1 cellular context compared by ENCODE assay signal in the genomic region with DNA sequence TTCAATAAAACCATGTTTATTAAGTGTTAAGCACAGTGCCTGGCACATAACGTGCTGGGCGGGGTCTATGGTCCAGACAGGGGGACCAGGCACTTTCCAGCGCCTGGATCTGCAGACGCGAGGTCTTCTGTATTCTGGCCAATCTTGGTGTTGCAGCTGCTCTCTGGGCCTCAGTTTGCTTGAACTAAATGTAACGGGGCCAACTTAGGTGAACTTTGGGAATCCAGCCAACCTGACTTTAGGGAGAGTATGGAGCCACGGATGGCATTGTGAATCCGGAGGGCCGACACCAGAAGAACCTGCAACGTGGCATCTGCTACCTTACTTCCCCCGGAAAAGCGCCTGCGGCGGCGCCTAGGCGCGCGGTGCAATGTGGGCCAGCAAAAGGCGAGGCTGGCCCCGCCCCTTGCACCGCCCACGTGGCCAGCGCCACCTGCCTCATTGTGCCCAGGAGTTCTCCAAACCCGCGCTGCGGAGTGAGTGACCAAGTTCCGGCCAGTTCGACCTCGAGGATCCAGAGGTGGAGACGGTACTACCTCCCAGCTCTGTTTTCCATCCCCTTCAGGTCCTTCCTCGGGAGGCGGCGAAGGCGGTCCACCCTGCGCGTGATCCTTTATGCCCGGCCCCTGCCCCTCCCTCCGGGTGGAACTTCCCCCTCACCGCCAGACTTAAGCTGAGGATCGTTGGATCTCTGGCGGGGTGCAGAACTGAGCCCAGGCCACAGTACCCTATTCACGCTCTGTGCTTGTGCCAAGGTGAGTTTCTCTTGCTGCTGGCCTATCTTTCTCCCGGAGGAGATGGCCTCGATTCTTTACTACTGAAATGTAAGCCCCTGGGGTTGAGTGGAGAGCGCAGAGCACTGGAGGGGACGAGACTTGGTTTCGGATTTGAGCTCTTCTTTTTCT.
TF ChIP-seq lines count a peak whose summit lies in the region.

A gene (plus strand): TSS at position 426 of the 905 bp plus-strand sequence. CDS start 10,969 bp downstream, outside the sequence.

TF ChIP-seq in K562, 482 proteins besides CTCF, POLR2A, EP300 and RAD21 (continued from another document and continues in another):
- TF ChIP-seq, protein P1, sequence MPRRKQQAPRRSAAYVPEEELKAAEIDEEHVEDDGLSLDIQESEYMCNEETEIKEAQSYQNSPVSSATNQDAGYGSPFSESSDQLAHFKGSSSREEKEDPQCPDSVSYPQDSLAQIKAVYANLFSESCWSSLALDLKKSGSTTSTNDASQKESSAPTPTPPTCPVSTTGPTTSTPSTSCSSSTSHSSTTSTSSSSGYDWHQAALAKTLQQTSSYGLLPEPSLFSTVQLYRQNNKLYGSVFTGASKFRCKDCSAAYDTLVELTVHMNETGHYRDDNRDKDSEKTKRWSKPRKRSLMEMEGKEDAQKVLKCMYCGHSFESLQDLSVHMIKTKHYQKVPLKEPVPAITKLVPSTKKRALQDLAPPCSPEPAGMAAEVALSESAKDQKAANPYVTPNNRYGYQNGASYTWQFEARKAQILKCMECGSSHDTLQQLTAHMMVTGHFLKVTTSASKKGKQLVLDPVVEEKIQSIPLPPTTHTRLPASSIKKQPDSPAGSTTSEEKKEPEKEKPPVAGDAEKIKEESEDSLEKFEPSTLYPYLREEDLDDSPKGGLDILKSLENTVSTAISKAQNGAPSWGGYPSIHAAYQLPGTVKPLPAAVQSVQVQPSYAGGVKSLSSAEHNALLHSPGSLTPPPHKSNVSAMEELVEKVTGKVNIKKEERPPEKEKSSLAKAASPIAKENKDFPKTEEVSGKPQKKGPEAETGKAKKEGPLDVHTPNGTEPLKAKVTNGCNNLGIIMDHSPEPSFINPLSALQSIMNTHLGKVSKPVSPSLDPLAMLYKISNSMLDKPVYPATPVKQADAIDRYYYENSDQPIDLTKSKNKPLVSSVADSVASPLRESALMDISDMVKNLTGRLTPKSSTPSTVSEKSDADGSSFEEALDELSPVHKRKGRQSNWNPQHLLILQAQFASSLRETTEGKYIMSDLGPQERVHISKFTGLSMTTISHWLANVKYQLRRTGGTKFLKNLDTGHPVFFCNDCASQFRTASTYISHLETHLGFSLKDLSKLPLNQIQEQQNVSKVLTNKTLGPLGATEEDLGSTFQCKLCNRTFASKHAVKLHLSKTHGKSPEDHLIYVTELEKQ (CRISPR knock-in tag; IDR thresholded peaks at IDR 0.05) = no peak
- TF ChIP-seq HNRNPUL1 (IDR thresholded peaks at IDR 0.05; ENCODE audit: low read length) (no peak), CBFA2T3 (IDR thresholded peaks at IDR 0.05) (no peak; the same call in 1 of the 2 replicates), NFATC3 (IDR thresholded peaks at IDR 0.05) (0 out of 2 replicates have a peak, but pooled peaks have one; percentile 12), YBX1 (IDR thresholded peaks at IDR 0.05) (no peak), MCM7 (IDR thresholded peaks at IDR 0.05) (no peak), POLR2B (IDR thresholded peaks at IDR 0.05; ENCODE audit: low read depth, partially characterized antibody) (peak; percentile 95), BCOR (IDR thresholded peaks at IDR 0.05) (0 out of 2 replicates have a peak, but pooled peaks have one; percentile 25), ZNF444 (CRISPR knock-in tag; IDR thresholded peaks at IDR 0.05) (no peak), BDP1 (IDR thresholded peaks at IDR 0.05; ENCODE audit: insufficient read depth, insufficient read length) (no peak), TCF7 (IDR thresholded peaks at IDR 0.05; ENCODE audit: borderline replicate concordance) (no peak; the same call in 1 of the 2 replicates), POLR2G (IDR thresholded peaks at IDR 0.05; ENCODE audit: low read depth, low read length) (peak; percentile 97), ZNF197 (CRISPR knock-in tag; IDR thresholded peaks at IDR 0.05; ENCODE audit: low read depth) (peak; percentile 36; the same call in 1 of the 2 replicates), ZNF12 (CRISPR knock-in tag; IDR thresholded peaks at IDR 0.05) (peak; percentile 65; the same call in 1 of the 2 replicates), MCM3 (IDR thresholded peaks at IDR 0.05) (no peak), SRSF9 (IDR thresholded peaks at IDR 0.05; ENCODE audit: borderline replicate concordance, low read depth, low read length) (no peak), ZNF24 (IDR thresholded peaks at IDR 0.05) (no peak), ZNF584 (CRISPR knock-in tag; IDR thresholded peaks at IDR 0.05; ENCODE audit: low read depth) (no peak), TBP (optimal IDR thresholded peaks at IDR 0.05; ENCODE audit: low read depth, low read length) (peak; percentile 92), RBM34 (IDR thresholded peaks at IDR 0.05; ENCODE audit: borderline replicate concordance, insufficient read depth, low read length) (no peak), RBM14 (IDR thresholded peaks at IDR 0.05; ENCODE audit: borderline replicate concordance, insufficient read depth, low read depth, low read length) (no peak), PCBP2 (IDR thresholded peaks at IDR 0.05; ENCODE audit: low read depth, low read length, poor library complexity, severe bottlenecking) (no peak), SRSF1 (IDR thresholded peaks at IDR 0.05; ENCODE audit: low read depth, low read length) (no peak)
- TF ChIP-seq, protein P2, sequence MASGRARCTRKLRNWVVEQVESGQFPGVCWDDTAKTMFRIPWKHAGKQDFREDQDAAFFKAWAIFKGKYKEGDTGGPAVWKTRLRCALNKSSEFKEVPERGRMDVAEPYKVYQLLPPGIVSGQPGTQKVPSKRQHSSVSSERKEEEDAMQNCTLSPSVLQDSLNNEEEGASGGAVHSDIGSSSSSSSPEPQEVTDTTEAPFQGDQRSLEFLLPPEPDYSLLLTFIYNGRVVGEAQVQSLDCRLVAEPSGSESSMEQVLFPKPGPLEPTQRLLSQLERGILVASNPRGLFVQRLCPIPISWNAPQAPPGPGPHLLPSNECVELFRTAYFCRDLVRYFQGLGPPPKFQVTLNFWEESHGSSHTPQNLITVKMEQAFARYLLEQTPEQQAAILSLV (tag; IDR thresholded peaks at IDR 0.05) = peak; percentile 49; the same call in 1 of the 2 replicates
- TF ChIP-seq, protein P3, sequence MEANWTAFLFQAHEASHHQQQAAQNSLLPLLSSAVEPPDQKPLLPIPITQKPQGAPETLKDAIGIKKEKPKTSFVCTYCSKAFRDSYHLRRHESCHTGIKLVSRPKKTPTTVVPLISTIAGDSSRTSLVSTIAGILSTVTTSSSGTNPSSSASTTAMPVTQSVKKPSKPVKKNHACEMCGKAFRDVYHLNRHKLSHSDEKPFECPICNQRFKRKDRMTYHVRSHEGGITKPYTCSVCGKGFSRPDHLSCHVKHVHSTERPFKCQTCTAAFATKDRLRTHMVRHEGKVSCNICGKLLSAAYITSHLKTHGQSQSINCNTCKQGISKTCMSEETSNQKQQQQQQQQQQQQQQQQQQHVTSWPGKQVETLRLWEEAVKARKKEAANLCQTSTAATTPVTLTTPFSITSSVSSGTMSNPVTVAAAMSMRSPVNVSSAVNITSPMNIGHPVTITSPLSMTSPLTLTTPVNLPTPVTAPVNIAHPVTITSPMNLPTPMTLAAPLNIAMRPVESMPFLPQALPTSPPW (CRISPR knock-in tag; IDR thresholded peaks at IDR 0.05) = peak; percentile 85
- TF ChIP-seq, protein P4, sequence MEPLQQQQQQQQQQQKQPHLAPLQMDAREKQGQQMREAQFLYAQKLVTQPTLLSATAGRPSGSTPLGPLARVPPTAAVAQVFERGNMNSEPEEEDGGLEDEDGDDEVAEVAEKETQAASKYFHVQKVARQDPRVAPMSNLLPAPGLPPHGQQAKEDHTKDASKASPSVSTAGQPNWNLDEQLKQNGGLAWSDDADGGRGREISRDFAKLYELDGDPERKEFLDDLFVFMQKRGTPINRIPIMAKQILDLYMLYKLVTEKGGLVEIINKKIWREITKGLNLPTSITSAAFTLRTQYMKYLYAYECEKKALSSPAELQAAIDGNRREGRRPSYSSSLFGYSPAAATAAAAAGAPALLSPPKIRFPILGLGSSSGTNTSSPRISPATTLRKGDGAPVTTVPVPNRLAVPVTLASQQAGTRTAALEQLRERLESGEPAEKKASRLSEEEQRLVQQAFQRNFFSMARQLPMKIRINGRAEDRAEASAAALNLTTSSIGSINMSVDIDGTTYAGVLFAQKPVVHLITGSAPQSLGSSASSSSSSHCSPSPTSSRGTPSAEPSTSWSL (CRISPR knock-in tag; IDR thresholded peaks at IDR 0.05; ENCODE audit: borderline replicate concordance) = no peak
- TF ChIP-seq, protein P5, sequence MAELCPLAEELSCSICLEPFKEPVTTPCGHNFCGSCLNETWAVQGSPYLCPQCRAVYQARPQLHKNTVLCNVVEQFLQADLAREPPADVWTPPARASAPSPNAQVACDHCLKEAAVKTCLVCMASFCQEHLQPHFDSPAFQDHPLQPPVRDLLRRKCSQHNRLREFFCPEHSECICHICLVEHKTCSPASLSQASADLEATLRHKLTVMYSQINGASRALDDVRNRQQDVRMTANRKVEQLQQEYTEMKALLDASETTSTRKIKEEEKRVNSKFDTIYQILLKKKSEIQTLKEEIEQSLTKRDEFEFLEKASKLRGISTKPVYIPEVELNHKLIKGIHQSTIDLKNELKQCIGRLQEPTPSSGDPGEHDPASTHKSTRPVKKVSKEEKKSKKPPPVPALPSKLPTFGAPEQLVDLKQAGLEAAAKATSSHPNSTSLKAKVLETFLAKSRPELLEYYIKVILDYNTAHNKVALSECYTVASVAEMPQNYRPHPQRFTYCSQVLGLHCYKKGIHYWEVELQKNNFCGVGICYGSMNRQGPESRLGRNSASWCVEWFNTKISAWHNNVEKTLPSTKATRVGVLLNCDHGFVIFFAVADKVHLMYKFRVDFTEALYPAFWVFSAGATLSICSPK (IDR thresholded peaks at IDR 0.05; ENCODE audit: borderline replicate concordance) = no peak
- TF ChIP-seq, protein P6, sequence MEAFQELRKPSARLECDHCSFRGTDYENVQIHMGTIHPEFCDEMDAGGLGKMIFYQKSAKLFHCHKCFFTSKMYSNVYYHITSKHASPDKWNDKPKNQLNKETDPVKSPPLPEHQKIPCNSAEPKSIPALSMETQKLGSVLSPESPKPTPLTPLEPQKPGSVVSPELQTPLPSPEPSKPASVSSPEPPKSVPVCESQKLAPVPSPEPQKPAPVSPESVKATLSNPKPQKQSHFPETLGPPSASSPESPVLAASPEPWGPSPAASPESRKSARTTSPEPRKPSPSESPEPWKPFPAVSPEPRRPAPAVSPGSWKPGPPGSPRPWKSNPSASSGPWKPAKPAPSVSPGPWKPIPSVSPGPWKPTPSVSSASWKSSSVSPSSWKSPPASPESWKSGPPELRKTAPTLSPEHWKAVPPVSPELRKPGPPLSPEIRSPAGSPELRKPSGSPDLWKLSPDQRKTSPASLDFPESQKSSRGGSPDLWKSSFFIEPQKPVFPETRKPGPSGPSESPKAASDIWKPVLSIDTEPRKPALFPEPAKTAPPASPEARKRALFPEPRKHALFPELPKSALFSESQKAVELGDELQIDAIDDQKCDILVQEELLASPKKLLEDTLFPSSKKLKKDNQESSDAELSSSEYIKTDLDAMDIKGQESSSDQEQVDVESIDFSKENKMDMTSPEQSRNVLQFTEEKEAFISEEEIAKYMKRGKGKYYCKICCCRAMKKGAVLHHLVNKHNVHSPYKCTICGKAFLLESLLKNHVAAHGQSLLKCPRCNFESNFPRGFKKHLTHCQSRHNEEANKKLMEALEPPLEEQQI (IDR thresholded peaks at IDR 0.05) = no peak
- TF ChIP-seq, protein P7, sequence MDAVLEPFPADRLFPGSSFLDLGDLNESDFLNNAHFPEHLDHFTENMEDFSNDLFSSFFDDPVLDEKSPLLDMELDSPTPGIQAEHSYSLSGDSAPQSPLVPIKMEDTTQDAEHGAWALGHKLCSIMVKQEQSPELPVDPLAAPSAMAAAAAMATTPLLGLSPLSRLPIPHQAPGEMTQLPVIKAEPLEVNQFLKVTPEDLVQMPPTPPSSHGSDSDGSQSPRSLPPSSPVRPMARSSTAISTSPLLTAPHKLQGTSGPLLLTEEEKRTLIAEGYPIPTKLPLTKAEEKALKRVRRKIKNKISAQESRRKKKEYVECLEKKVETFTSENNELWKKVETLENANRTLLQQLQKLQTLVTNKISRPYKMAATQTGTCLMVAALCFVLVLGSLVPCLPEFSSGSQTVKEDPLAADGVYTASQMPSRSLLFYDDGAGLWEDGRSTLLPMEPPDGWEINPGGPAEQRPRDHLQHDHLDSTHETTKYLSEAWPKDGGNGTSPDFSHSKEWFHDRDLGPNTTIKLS (IDR thresholded peaks at IDR 0.05; ENCODE audit: borderline replicate concordance, low read depth) = peak; percentile 100
- TF ChIP-seq, protein P8, sequence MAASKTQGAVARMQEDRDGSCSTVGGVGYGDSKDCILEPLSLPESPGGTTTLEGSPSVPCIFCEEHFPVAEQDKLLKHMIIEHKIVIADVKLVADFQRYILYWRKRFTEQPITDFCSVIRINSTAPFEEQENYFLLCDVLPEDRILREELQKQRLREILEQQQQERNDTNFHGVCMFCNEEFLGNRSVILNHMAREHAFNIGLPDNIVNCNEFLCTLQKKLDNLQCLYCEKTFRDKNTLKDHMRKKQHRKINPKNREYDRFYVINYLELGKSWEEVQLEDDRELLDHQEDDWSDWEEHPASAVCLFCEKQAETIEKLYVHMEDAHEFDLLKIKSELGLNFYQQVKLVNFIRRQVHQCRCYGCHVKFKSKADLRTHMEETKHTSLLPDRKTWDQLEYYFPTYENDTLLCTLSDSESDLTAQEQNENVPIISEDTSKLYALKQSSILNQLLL (CRISPR knock-in tag; IDR thresholded peaks at IDR 0.05; ENCODE audit: borderline replicate concordance) = no peak
- TF ChIP-seq, protein P9, sequence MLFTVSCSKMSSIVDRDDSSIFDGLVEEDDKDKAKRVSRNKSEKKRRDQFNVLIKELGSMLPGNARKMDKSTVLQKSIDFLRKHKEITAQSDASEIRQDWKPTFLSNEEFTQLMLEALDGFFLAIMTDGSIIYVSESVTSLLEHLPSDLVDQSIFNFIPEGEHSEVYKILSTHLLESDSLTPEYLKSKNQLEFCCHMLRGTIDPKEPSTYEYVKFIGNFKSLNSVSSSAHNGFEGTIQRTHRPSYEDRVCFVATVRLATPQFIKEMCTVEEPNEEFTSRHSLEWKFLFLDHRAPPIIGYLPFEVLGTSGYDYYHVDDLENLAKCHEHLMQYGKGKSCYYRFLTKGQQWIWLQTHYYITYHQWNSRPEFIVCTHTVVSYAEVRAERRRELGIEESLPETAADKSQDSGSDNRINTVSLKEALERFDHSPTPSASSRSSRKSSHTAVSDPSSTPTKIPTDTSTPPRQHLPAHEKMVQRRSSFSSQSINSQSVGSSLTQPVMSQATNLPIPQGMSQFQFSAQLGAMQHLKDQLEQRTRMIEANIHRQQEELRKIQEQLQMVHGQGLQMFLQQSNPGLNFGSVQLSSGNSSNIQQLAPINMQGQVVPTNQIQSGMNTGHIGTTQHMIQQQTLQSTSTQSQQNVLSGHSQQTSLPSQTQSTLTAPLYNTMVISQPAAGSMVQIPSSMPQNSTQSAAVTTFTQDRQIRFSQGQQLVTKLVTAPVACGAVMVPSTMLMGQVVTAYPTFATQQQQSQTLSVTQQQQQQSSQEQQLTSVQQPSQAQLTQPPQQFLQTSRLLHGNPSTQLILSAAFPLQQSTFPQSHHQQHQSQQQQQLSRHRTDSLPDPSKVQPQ (CRISPR knock-in tag; IDR thresholded peaks at IDR 0.05; ENCODE audit: borderline replicate concordance) = no peak
